Comparison of ENCODE assay signal across 21 cellular contexts in genomic region chr5:1563617-1564181, GRCh38. TPM values are rescaled to one million over a fixed set of nuclear protein-coding genes. Genes with fewer than 3 reads are reported as not detected.
DNase-seq lines count a peak whose midpoint lies in the region; ATAC-seq and TF ChIP-seq lines count a peak whose summit lies in the region.
"Had no signal": no experiment of that assay in that cellular context is flagged by ENCODE, and none has a peak within 500 bp of the region (broad histone marks: within the 10 kb centered on the region; RNA-seq: fewer than 3 reads in every experiment).

No MANE protein-coding gene starts in this region.

- no peak overlapping the region for H3K4me3 ChIP-seq in gastroesophageal sphincter
- H3K4me3 ChIP-seq: ascending aorta, dorsolateral prefrontal cortex, HAP-1, heart right ventricle, smooth muscle cell had no signal

- H3K4me3 Mint-ChIP-seq in stimulated activated naive CD8-positive, alpha-beta T cell treated with anti-CD3 and anti-CD28 coated beads, Interleukin-15, amount 100 ng/mL, for 72 hours: no peak overlapping the region
- peak overlapping the region; percentile 79 for H3K4me3 Mint-ChIP-seq in dendritic cell treated with granulocyte-macrophage colony-stimulating factor and Interleukin-4, amounts not matched to agents 40 ng/mL and 50 ng/mL, for 4 days
- no peak overlapping the region for H3K4me3 Mint-ChIP-seq in natural killer cell treated with Interleukin-12 subunit alpha and Interleukin-12 subunit beta and Interleukin-15 and Interleukin-18, amount 100 ng/mL, for 72 hours
- H3K4me3 Mint-ChIP-seq: activated naive CD4-positive, alpha-beta T cell treated with anti-CD3 and anti-CD28 coated beads, Interleukin-2, amount 10 ng/mL, durations not matched to agents 7 days and 5 days; CD4-positive, alpha-beta T cell had no signal

- H3K9me3 Mint-ChIP-seq in stimulated activated naive CD8-positive, alpha-beta T cell treated with anti-CD3 and anti-CD28 coated beads, Interleukin-15, amount 100 ng/mL, for 72 hours: no peaks in the 10 kb centered on the region
- peaks cover 44% of the 10 kb centered on the region for H3K9me3 Mint-ChIP-seq in dendritic cell treated with granulocyte-macrophage colony-stimulating factor and Interleukin-4, amounts not matched to agents 40 ng/mL and 50 ng/mL, for 4 days
- no peaks in the 10 kb centered on the region for H3K9me3 Mint-ChIP-seq in natural killer cell treated with Interleukin-12 subunit alpha and Interleukin-12 subunit beta and Interleukin-15 and Interleukin-18, amount 100 ng/mL, for 72 hours
- H3K9me3 Mint-ChIP-seq: activated naive CD4-positive, alpha-beta T cell treated with anti-CD3 and anti-CD28 coated beads, Interleukin-2, amount 10 ng/mL, durations not matched to agents 7 days and 5 days; CD4-positive, alpha-beta T cell had no signal

- TF ChIP-seq POLR2A in gastroesophageal sphincter (IDR thresholded peaks at IDR 0.05): no peak

- peaks cover 51% of the 10 kb centered on the region for H3K36me3 Mint-ChIP-seq in dendritic cell treated with granulocyte-macrophage colony-stimulating factor and Interleukin-4, amounts not matched to agents 40 ng/mL and 50 ng/mL, for 4 days (ENCODE audit: low read depth)
- H3K36me3 Mint-ChIP-seq in natural killer cell treated with Interleukin-12 subunit alpha and Interleukin-12 subunit beta and Interleukin-15 and Interleukin-18, amount 100 ng/mL, for 72 hours: no peaks in the 10 kb centered on the region
- H3K36me3 Mint-ChIP-seq: activated naive CD4-positive, alpha-beta T cell treated with anti-CD3 and anti-CD28 coated beads, Interleukin-2, amount 10 ng/mL, durations not matched to agents 7 days and 5 days had no signal

- no peak overlapping the region for H3K27ac ChIP-seq in gastroesophageal sphincter
- H3K27ac ChIP-seq: ascending aorta, dorsolateral prefrontal cortex, epithelial cell of prostate had no signal

- H3K27me3 Mint-ChIP-seq in stimulated activated naive CD8-positive, alpha-beta T cell treated with anti-CD3 and anti-CD28 coated beads, Interleukin-15, amount 100 ng/mL, for 72 hours: no peaks in the 10 kb centered on the region
- H3K27me3 Mint-ChIP-seq in dendritic cell treated with granulocyte-macrophage colony-stimulating factor and Interleukin-4, amounts not matched to agents 40 ng/mL and 50 ng/mL, for 4 days: peaks cover 13% of the 10 kb centered on the region
- peaks cover 5 to 9% of the 10 kb centered on the region in 2 donors for H3K27me3 Mint-ChIP-seq in natural killer cell treated with Interleukin-12 subunit alpha and Interleukin-12 subunit beta and Interleukin-15 and Interleukin-18, amount 100 ng/mL, for 72 hours

- TF ChIP-seq CTCF in gastroesophageal sphincter (IDR thresholded peaks at IDR 0.05): no peak

- WGBS in gastroesophageal sphincter (ENCODE audit: low coverage in 1 of 2), 2 donors: 20% methylated on average over 1 of the region's 7 CpGs; no CpG with 5 or more reads in 1 of the 2 donors

- no peaks in the 10 kb centered on the region for H3K4me1 Mint-ChIP-seq in stimulated activated naive CD8-positive, alpha-beta T cell treated with anti-CD3 and anti-CD28 coated beads, Interleukin-15, amount 100 ng/mL, for 72 hours
- peaks cover 75% of the 10 kb centered on the region for H3K4me1 Mint-ChIP-seq in dendritic cell treated with granulocyte-macrophage colony-stimulating factor and Interleukin-4, amounts not matched to agents 40 ng/mL and 50 ng/mL, for 4 days (ENCODE audit: low read depth)
- peaks cover 0 to 4% of the 10 kb centered on the region in 2 donors for H3K4me1 Mint-ChIP-seq in natural killer cell treated with Interleukin-12 subunit alpha and Interleukin-12 subunit beta and Interleukin-15 and Interleukin-18, amount 100 ng/mL, for 72 hours (ENCODE audit: low read depth in 2 of 2)

- ATAC-seq in stimulated activated naive CD8-positive, alpha-beta T cell treated with anti-CD3 and anti-CD28 coated beads, Interleukin-15, amount 100 ng/mL, for 72 hours: peak; percentile 42
- no peak for ATAC-seq in stimulated activated naive CD8-positive, alpha-beta T cell treated with anti-CD3 and anti-CD28 coated beads, Interleukin-15, Interleukin-2, amounts not matched to agents 100 U/mL and 50 U/mL, for 24 hours
- ATAC-seq in natural killer cell treated with Interleukin-12 subunit alpha and Interleukin-12 subunit beta and Interleukin-15 and Interleukin-18, amount 100 ng/mL, for 72 hours: peak; percentile 6 to 46
- ATAC-seq in gastroesophageal sphincter (no peak), HG02884 (IDR thresholded peaks at IDR 0.05; ENCODE audit: unreplicated experiment) (no peak)

- no peak for TF ChIP-seq EP300 in gastroesophageal sphincter (IDR thresholded peaks at IDR 0.05)

- intact Hi-C loops in dendritic cell treated with granulocyte-macrophage colony-stimulating factor and Interleukin-4, amounts not matched to agents 40 ng/mL and 50 ng/mL, for 4 days (cut with micrococcal nuclease): loop anchor here (5.0 kb wide), 1 partner anchor 76 kb away; no protein-coding TSS in a partner anchor

- no peaks in the 10 kb centered on the region for H3K9me3 ChIP-seq in gastroesophageal sphincter
- H3K9me3 ChIP-seq: ascending aorta, HAP-1 had no signal

- peaks cover 0 to 16% (median 8%) of the 10 kb centered on the region in 3 donors for H3K4me1 ChIP-seq in gastroesophageal sphincter
- H3K4me1 ChIP-seq: HAP-1 had no signal

- no peaks in the 10 kb centered on the region for H3K36me3 ChIP-seq in gastroesophageal sphincter
- H3K36me3 ChIP-seq: ascending aorta, HAP-1, heart right ventricle had no signal

- DNase-seq in stimulated activated naive CD8-positive, alpha-beta T cell treated with anti-CD3 and anti-CD28 coated beads, Interleukin-15, amount 100 ng/mL, for 72 hours: no peak
- no peak for DNase-seq in stimulated activated naive CD8-positive, alpha-beta T cell treated with anti-CD3 and anti-CD28 coated beads, Interleukin-15, Interleukin-2, amounts not matched to agents 100 U/mL and 50 U/mL, for 24 hours
- DNase-seq in natural killer cell treated with Interleukin-12 subunit alpha and Interleukin-12 subunit beta and Interleukin-15 and Interleukin-18, amount 100 ng/mL, for 72 hours (ENCODE audit: low spot score): no peak
- no peak for DNase-seq in NCI-H2107 (lab: John Stamatoyannopoulos, UW)
- no peak for DNase-seq in amygdala (lab: John Stamatoyannopoulos, UW)
- DNase-seq: activated CD4-positive, alpha-beta T cell treated with anti-CD3 and anti-CD28 coated beads for 48 hours; activated naive CD4-positive, alpha-beta T cell treated with anti-CD3 and anti-CD28 coated beads, Interleukin-2, amount 10 ng/mL, durations not matched to agents 7 days and 5 days; CD4-positive, alpha-beta T cell; central memory CD4-positive, alpha-beta T cell; dorsolateral prefrontal cortex; Kasumi-1; NCI-H1694 treated with DMSO at 0.1 percent for 48 hours; stimulated activated CD4-positive, alpha-beta T cell treated with anti-CD3 and anti-CD28 coated beads, Interleukin-2, amount 100 ng/mL, for 48 hours had no signal

- H3K27ac Mint-ChIP-seq in stimulated activated naive CD8-positive, alpha-beta T cell treated with anti-CD3 and anti-CD28 coated beads, Interleukin-15, amount 100 ng/mL, for 72 hours: no peak overlapping the region
- peak overlapping the region; percentile 93 for H3K27ac Mint-ChIP-seq in dendritic cell treated with granulocyte-macrophage colony-stimulating factor and Interleukin-4, amounts not matched to agents 40 ng/mL and 50 ng/mL, for 4 days
- H3K27ac Mint-ChIP-seq in natural killer cell treated with Interleukin-12 subunit alpha and Interleukin-12 subunit beta and Interleukin-15 and Interleukin-18, amount 100 ng/mL, for 72 hours: no peak overlapping the region
- H3K27ac Mint-ChIP-seq: activated naive CD4-positive, alpha-beta T cell treated with anti-CD3 and anti-CD28 coated beads, Interleukin-2, amount 10 ng/mL, durations not matched to agents 7 days and 5 days; CD4-positive, alpha-beta T cell had no signal

- H3K27me3 ChIP-seq in gastroesophageal sphincter: no peaks in the 10 kb centered on the region
- H3K27me3 ChIP-seq: ascending aorta had no signal

RNA-seq across cellular contexts. Expression of gene LPCAT1, which starts 39.9 kb away (rescaled TPM):
- 100 to 1,000 TPM in 1 of 2 donors, 10 to 100 TPM in 1; 90.0 to 179 TPM for total RNA-seq in natural killer cell treated with Interleukin-12 subunit alpha and Interleukin-12 subunit beta and Interleukin-15 and Interleukin-18, amount 100 ng/mL, for 72 hours
- 10 to 100 TPM; 20.3 to 52.6 (median 31.8) TPM for total RNA-seq in gastroesophageal sphincter

Comparison
In these comparisons a context has a peak if more than half of its experiments do, and no peak if none do; other contexts are left out.
1. ATAC-seq: peak in stimulated activated naive CD8-positive, alpha-beta T cell treated with anti-CD3 and anti-CD28 coated beads, Interleukin-15, amount 100 ng/mL, for 72 hours (single experiment) and natural killer cell treated with Interleukin-12 subunit alpha and Interleukin-12 subunit beta and Interleukin-15 and Interleukin-18, amount 100 ng/mL, for 72 hours (2 of 2); none in stimulated activated naive CD8-positive, alpha-beta T cell treated with anti-CD3 and anti-CD28 coated beads, Interleukin-15, Interleukin-2, amounts not matched to agents 100 U/mL and 50 U/mL, for 24 hours (single experiment), gastroesophageal sphincter (single experiment) and HG02884 (single experiment).